ENCODE assay signal across 9 cellular contexts in genomic region chr5:139178948-139179347, GRCh38. TPM values are rescaled to one million over a fixed set of nuclear protein-coding genes. Genes with fewer than 3 reads are reported as not detected.
DNase-seq lines count a peak whose midpoint lies in the region; ATAC-seq and TF ChIP-seq lines count a peak whose summit lies in the region.
"Had no signal": no experiment of that assay in that cellular context is flagged by ENCODE, and none has a peak within 500 bp of the region (broad histone marks: within the 10 kb centered on the region; RNA-seq: fewer than 3 reads in every experiment).

No MANE protein-coding gene starts in this region.

- H3K4me3 ChIP-seq in BE2C (ENCODE audit: low read depth, low read length) (no peak overlapping the region), endodermal cell (ENCODE audit: low read length) (peak overlapping the region; percentile 50)

- DNase-seq in BE2C (peak; percentile 31), NCI-H2196 treated with DMSO at 0.1 percent for 48 hours (lab: John Stamatoyannopoulos, UW; ENCODE audit: unreplicated experiment) (peak; percentile 30), endodermal cell (peak; percentile 52), naive B cell (no peak), immature natural killer cell (no peak), NOMO-1 (lab: John Stamatoyannopoulos, UW; ENCODE audit: unreplicated experiment in 2 of 2) (no peak), NCI-H146 treated with DMSO at 0.1 percent for 48 hours (lab: John Stamatoyannopoulos, UW; ENCODE audit: unreplicated experiment) (no peak), mucosa of gallbladder (ENCODE audit: low spot score) (no peak)

- WGBS in endodermal cell (ENCODE audit: insufficient coverage in 1 of 2, insufficient read length in 1 of 2), 2 experiments: 20 to 38% methylated on average over 1 of the region's 1 CpG

- ATAC-seq in naive B cell (ENCODE audit: low read depth in 2 of 2): no peak
- ATAC-seq: activated CD4-positive, CD25-positive, alpha-beta regulatory T cell treated with anti-CD3 and anti-CD28 coated beads, Interleukin-2, amount 50 U/mL, for 24 hours had no signal

- H3K27ac Mint-ChIP-seq in endodermal cell: peak overlapping the region; percentile 82
- peak overlapping the region in 5 of 6 donors; percentile 16 to 96 (median 37) for H3K27ac Mint-ChIP-seq in naive B cell
- H3K27ac Mint-ChIP-seq in immature natural killer cell: peak overlapping the region in 3 of 6 donors; percentile 7 to 86 (median 51)

- no peak overlapping the region for H3K4me3 Mint-ChIP-seq in endodermal cell
- H3K4me3 Mint-ChIP-seq in naive B cell: peak overlapping the region in 1 of 8 donors; percentile 21
- no peak overlapping the region for H3K4me3 Mint-ChIP-seq in immature natural killer cell

- H3K4me1 ChIP-seq in BE2C (peaks cover 34% of the 10 kb centered on the region), endodermal cell (ENCODE audit: control insufficient read depth, insufficient read depth, low read length) (peaks cover 21% of the 10 kb centered on the region)

- no peaks in the 10 kb centered on the region for H3K36me3 ChIP-seq in BE2C
- H3K36me3 ChIP-seq in endodermal cell (ENCODE audit: control insufficient read depth, insufficient read depth, low read length): no peaks in the 10 kb centered on the region

- H3K9me3 ChIP-seq in BE2C: no peaks in the 10 kb centered on the region
- H3K9me3 ChIP-seq in endodermal cell (ENCODE audit: control insufficient read depth, low read length): no peaks in the 10 kb centered on the region

- H3K9me3 Mint-ChIP-seq in endodermal cell: peaks cover 3% of the 10 kb centered on the region
- peaks cover 0 to 20% (median 12%) of the 10 kb centered on the region in 7 donors for H3K9me3 Mint-ChIP-seq in naive B cell
- H3K9me3 Mint-ChIP-seq in immature natural killer cell: peaks cover 0 to 3% (median 0%) of the 10 kb centered on the region in 6 donors

- no peaks in the 10 kb centered on the region for H3K27me3 ChIP-seq in BE2C
- no peaks in the 10 kb centered on the region for H3K27me3 ChIP-seq in endodermal cell (ENCODE audit: control insufficient read depth, insufficient read depth, low read length, poor library complexity, severe bottlenecking)

- H3K9ac ChIP-seq in endodermal cell (ENCODE audit: extremely low read depth, low read length, poor library complexity, severe bottlenecking): peak overlapping the region; percentile 55

- H3K36me3 Mint-ChIP-seq in endodermal cell (ENCODE audit: low read depth): peaks cover 3% of the 10 kb centered on the region
- peaks cover 0 to 3% of the 10 kb centered on the region in 2 donors for H3K36me3 Mint-ChIP-seq in naive B cell
- no peaks in the 10 kb centered on the region for H3K36me3 Mint-ChIP-seq in immature natural killer cell

- no peaks in the 10 kb centered on the region for H3K27me3 Mint-ChIP-seq in endodermal cell (ENCODE audit: insufficient read depth)
- H3K27me3 Mint-ChIP-seq in naive B cell: no peaks in the 10 kb centered on the region
- peaks cover 0 to 3% (median 0%) of the 10 kb centered on the region in 3 donors for H3K27me3 Mint-ChIP-seq in immature natural killer cell (ENCODE audit: low read depth in 3 of 3)

- peaks cover 28% of the 10 kb centered on the region for H3K4me1 Mint-ChIP-seq in endodermal cell
- H3K4me1 Mint-ChIP-seq in naive B cell: peaks cover 44 to 65% (median 47%) of the 10 kb centered on the region in 3 donors
- peaks cover 24 to 34% of the 10 kb centered on the region in 2 donors for H3K4me1 Mint-ChIP-seq in immature natural killer cell

- no peak for TF ChIP-seq CTCF in BE2C (IDR thresholded peaks at IDR 0.05; ENCODE audit: low read depth, low read length)
- TF ChIP-seq CTCF in endodermal cell (conservative IDR thresholded peaks at IDR 0.05): no peak

- H3K27ac ChIP-seq in endodermal cell (ENCODE audit: low read depth, low read length): peak overlapping the region; percentile 90

RNA-seq across cellular contexts. Expression of gene SIL1, which starts 19.2 kb away (rescaled TPM):
- polyA plus RNA-seq in BE2C (2012; ENCODE audit: insufficient read depth, insufficient read length, low read depth): 113 TPM
- total RNA-seq in endodermal cell (10 to 100 TPM; 17.2 to 20.2 TPM), mucosa of gallbladder (76.7 TPM)
- polyA plus RNA-seq in endodermal cell (2013, experiment 1 of 2): 17.0 TPM
- polyA plus RNA-seq in endodermal cell (2013, experiment 2 of 2): 16.8 TPM
- polyA plus RNA-seq in naive B cell (ENCODE audit: low read depth in 6 of 6) (10 to 100 TPM in 5 of 6 donors, 1 to 10 TPM in 1; 9.1 to 18.7 (median 13.6) TPM), immature natural killer cell (10 to 100 TPM; 22.0 to 22.7 (median 22.1) TPM)

Comparison
In these comparisons a context has a peak if more than half of its experiments do, and no peak if none do; other contexts are left out.
1. DNase-seq: peak in BE2C (single experiment), NCI-H2196 treated with DMSO at 0.1 percent for 48 hours (single experiment) and endodermal cell (single experiment); none in naive B cell (single experiment), immature natural killer cell (0 of 3), NOMO-1 (0 of 2), NCI-H146 treated with DMSO at 0.1 percent for 48 hours (single experiment) and mucosa of gallbladder (single experiment).